Comparison of ENCODE assay signal across 12 cellular contexts in the genomic region with DNA sequence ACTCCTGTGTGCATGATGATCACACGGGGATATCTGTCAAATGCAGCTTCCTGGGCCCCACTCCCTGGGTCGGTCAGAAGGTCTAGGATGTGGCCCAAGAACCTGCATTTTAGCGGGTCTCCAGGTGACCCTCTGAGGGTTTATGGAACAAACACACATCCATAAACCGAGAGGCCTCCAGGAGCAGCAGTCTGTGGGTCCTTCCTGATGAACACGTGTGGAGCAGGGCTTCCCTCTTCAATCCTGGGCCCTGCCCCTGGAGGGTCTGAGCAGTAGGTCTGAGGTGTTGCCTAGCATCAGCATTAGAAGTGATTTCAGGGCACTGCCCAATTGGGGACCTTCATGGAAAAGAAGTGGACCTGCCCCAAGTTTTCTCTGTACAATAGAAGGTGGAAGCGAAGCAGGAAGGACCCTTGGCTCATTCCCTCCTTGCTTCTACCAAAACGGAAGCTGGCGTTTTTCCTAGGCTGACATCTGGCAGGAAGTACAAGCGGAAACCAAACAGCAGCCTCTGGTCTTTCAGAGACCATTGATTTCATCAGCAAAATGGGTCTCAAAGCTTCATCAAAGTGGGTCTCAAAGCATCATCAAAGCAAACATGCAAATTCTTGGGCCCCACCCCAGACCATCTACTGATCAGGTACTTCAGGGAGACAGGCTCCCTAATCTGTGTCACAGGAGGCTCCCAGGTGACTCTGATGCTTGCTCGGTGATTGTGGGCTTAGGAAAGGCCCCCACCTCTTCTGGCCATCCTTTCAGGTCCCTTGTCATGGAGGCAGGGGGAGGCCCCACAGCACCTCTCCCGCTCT. TPM values are rescaled to one million over a fixed set of nuclear protein-coding genes. Genes with fewer than 3 reads are reported as not detected.
DNase-seq lines count a peak whose midpoint lies in the region; ATAC-seq and TF ChIP-seq lines count a peak whose summit lies in the region.
"Had no signal": no experiment of that assay in that cellular context is flagged by ENCODE, and none has a peak within 500 bp of the region (broad histone marks: within the 10 kb centered on the region; RNA-seq: fewer than 3 reads in every experiment).

No MANE protein-coding gene starts in this region.

- TF ChIP-seq CTCF in osteoblast (IDR thresholded peaks at IDR 0.05; ENCODE audit: extremely low read depth, low read depth, low read length) (no peak), stomach (IDR thresholded peaks at IDR 0.05) (no peak)

- WGBS in stomach, 5 donors = 79 to 84% (median 82%) methylated on average over 11 of the region's 11 CpGs

- H3K36me3 ChIP-seq in osteoblast (ENCODE audit: insufficient read depth, low read length) = peaks cover 19% of the 10 kb centered on the region
- H3K36me3 ChIP-seq in stomach = peaks cover 0 to 17% (median 13%) of the 10 kb centered on the region in 4 donors
- H3K36me3 ChIP-seq: SJSA1 had no signal

- H3K27me3 ChIP-seq in osteoblast (ENCODE audit: insufficient read depth, low read length) (no peaks in the 10 kb centered on the region), stomach (no peaks in the 10 kb centered on the region)
- H3K27me3 ChIP-seq: SJSA1 had no signal

- H3K4me3 ChIP-seq in osteoblast (ENCODE audit: insufficient read depth, low read length) (no peak overlapping the region), stomach (no peak overlapping the region)
- H3K4me3 ChIP-seq: SJSA1 had no signal

- DNase-seq in iPS-NIHi7 (ENCODE audit: extremely low spot score) = peak; percentile 4
- DNase-seq in central memory CD4-positive, alpha-beta T cell = no peak
- DNase-seq in osteoblast (ENCODE audit: insufficient read length, low spot score, missing footprints) = no peak
- no peak for DNase-seq in NCI-H2081 treated with DMSO at 0.1 percent for 48 hours (lab: John Stamatoyannopoulos, UW)
- no peak for DNase-seq in stomach
- DNase-seq: DND-41; NCI-H774; stimulated activated CD4-positive, alpha-beta T cell treated with anti-CD3 and anti-CD28 coated beads, Interleukin-1b, Interleukin-23, amount 100 ng/mL, for 48 hours had no signal

- no peak overlapping the region for H2AFZ ChIP-seq in osteoblast (ENCODE audit: low read length)

- no peaks in the 10 kb centered on the region for H4K20me1 ChIP-seq in osteoblast (ENCODE audit: insufficient read depth, low read length)

- TF ChIP-seq EP300 in stomach (IDR thresholded peaks at IDR 0.05) = no peak

- H3K9me3 ChIP-seq in osteoblast (ENCODE audit: low read depth, low read length) (no peaks in the 10 kb centered on the region), stomach (no peaks in the 10 kb centered on the region)
- H3K9me3 ChIP-seq: SJSA1 had no signal

- H3K79me2 ChIP-seq in osteoblast (ENCODE audit: insufficient read depth, low read length) = peaks cover 26% of the 10 kb centered on the region

- TF ChIP-seq POLR2A in stomach (IDR thresholded peaks at IDR 0.05) = no peak

- intact Hi-C loops in stomach (cut with DNase I; ENCODE audit: low total_unique reads) = no loop called here

- H3K27ac ChIP-seq in osteoblast (ENCODE audit: low read depth, low read length) (no peak overlapping the region), stomach (peak overlapping the region in 2 of 5 donors; percentile 16 to 31)
- H3K27ac ChIP-seq: SJSA1 had no signal

- peak; percentile 20 for ATAC-seq in GM18502 (IDR thresholded peaks at IDR 0.05; ENCODE audit: poor library complexity, unreplicated experiment)
- ATAC-seq in GM21529 (IDR thresholded peaks at IDR 0.05; ENCODE audit: unreplicated experiment) = peak; percentile 13
- ATAC-seq in HG03460 (IDR thresholded peaks at IDR 0.05; ENCODE audit: unreplicated experiment) = peak; percentile 20

- H3K4me1 ChIP-seq in osteoblast (ENCODE audit: insufficient read depth, low read length) (peaks cover 7% of the 10 kb centered on the region), stomach (peaks cover 14 to 44% (median 25%) of the 10 kb centered on the region in 4 donors)

- H3K4me2 ChIP-seq in osteoblast (ENCODE audit: insufficient read depth, low read length) = no peak overlapping the region

RNA-seq across cellular contexts. Expression of gene INO80C, which starts 30.7 kb away (rescaled TPM):
- total RNA-seq in osteoblast = 9.0 and 14.4 TPM in 2 replicates
- 10 to 100 TPM in 3 of 5 donors, 1 to 10 TPM in 1, not detected in 1; 8.7 to 54.3 (median 12.7) TPM for total RNA-seq in stomach
- polyA plus RNA-seq in stomach = 10 to 100 TPM; 29.6 to 66.7 (median 35.9) TPM
